Comparison of ENCODE assay signal across 13 cellular contexts in the genomic region with DNA sequence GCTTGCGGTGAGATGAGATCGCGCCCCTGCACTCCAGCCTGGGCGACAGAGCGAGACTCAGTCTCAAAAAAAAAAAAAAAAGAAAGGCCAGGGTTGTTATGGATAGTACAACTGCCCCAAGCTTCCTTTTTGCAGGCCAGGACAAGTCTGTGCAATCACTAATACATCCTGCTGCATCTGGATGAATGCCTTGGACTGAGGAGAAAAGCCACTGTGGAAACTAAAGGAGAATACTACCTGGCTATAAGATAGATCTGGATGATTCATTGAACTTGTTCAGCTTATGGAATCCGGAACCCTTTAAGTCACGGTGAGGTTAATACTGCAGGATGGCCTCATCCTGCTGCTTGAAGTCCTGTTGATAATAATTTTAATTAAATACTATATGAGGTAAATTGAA.
DNase-seq lines count a peak whose midpoint lies in the region; ATAC-seq and TF ChIP-seq lines count a peak whose summit lies in the region.
"Had no signal": no experiment of that assay in that cellular context is flagged by ENCODE, and none has a peak within 500 bp of the region (broad histone marks: within the 10 kb centered on the region; RNA-seq: fewer than 3 reads in every experiment).

No MANE protein-coding gene starts in this region.

- POLR2A ChIA-PET in PC-3 (lab: Charles Lee; ENCODE audit: unreplicated experiment) = no interaction called here

- in situ Hi-C loops in mammary epithelial cell (cut with MboI; ENCODE audit: low sequenced_read_pairs in 2 of 2) = no loop called here

- no peaks in the 10 kb centered on the region for H3K9me2 ChIP-seq in PC-3 (replicated peaks; ENCODE audit: low read length)

- intact Hi-C loops in PC-3 (cut with micrococcal nuclease) = no loop called here
- intact Hi-C loops in mammary epithelial cell (cut with micrococcal nuclease) = loop anchor here (1.0 kb wide), 1 partner anchor 27 kb away; no protein-coding TSS in a partner anchor

- TF ChIP-seq CTCF in PC-3 (conservative IDR thresholded peaks at IDR 0.05; ENCODE audit: low read depth, low read length) = no peak
- no peak for TF ChIP-seq CTCF in mammary epithelial cell (conservative IDR thresholded peaks at IDR 0.05 in 1 of 2, IDR thresholded peaks at IDR 0.05 in 1 of 2; ENCODE audit: extremely low read depth in 1 of 2, insufficient read depth in 1 of 2, low read depth in 1 of 2, low read length in 2 of 2)

- H3K27me3 ChIP-seq in PC-3 (ENCODE audit: low read length) (no peaks in the 10 kb centered on the region), mammary epithelial cell (ENCODE audit: insufficient read depth, low read length) (no peaks in the 10 kb centered on the region)
- H3K27me3 ChIP-seq: BE2C had no signal

- H4K20me1 ChIP-seq in PC-3 (ENCODE audit: low read length) (no peaks in the 10 kb centered on the region), mammary epithelial cell (ENCODE audit: insufficient read depth, low read length) (no peaks in the 10 kb centered on the region)

- no peak overlapping the region for H3K4me2 ChIP-seq in PC-3 (ENCODE audit: low read length)
- peak overlapping the region; percentile 29 for H3K4me2 ChIP-seq in mammary epithelial cell (ENCODE audit: insufficient read depth, low read depth, low read length)

- no peaks in the 10 kb centered on the region for H3K36me3 ChIP-seq in PC-3 (ENCODE audit: low read depth, low read length)
- H3K36me3 ChIP-seq in mammary epithelial cell (ENCODE audit: insufficient read depth, low read length) = no peaks in the 10 kb centered on the region
- H3K36me3 ChIP-seq: BE2C had no signal

- dilution Hi-C loops in mammary epithelial cell (cut with HindIII; ENCODE audit: low sequenced_read_pairs) = loop anchor here (5.0 kb wide), 1 partner anchor 39 kb away; no protein-coding TSS in a partner anchor

- H3K79me2 ChIP-seq in PC-3 (ENCODE audit: low read length) (no peaks in the 10 kb centered on the region), mammary epithelial cell (ENCODE audit: insufficient read depth, low read length) (no peaks in the 10 kb centered on the region)

- H3K9me3 ChIP-seq in PC-3 (ENCODE audit: low read length) = no peaks in the 10 kb centered on the region
- peaks cover 2% of the 10 kb centered on the region for H3K9me3 ChIP-seq in mammary epithelial cell (replicated peaks; ENCODE audit: insufficient read depth, low read length)
- H3K9me3 ChIP-seq: BE2C had no signal

- BruUV-seq in PC-3 (replicated peaks; lab: Mats Ljungman, UMichigan) (no TSS peak), mammary epithelial cell (replicated peaks; lab: Mats Ljungman, UMichigan) (no TSS peak)

- WGBS in mammary epithelial cell (ENCODE audit: low coverage, missing lambda C conversion rate) = 15% methylated on average over 4 of the region's 7 CpGs

- H3K27ac ChIP-seq in PC-3 (ENCODE audit: low read length) (no peak overlapping the region), mammary epithelial cell (ENCODE audit: insufficient read depth, low read depth, low read length) (peak overlapping the region; percentile 33)

- H3K4me1 ChIP-seq in PC-3 (ENCODE audit: insufficient read depth, low read length) (peaks cover 21% of the 10 kb centered on the region), mammary epithelial cell (ENCODE audit: insufficient read depth, low read length) (peaks cover 16% of the 10 kb centered on the region)
- H3K4me1 ChIP-seq: BE2C had no signal

- H3K4me3 ChIP-seq in PC-3 (ENCODE audit: low read length) (no peak overlapping the region), mammary epithelial cell (replicated peaks in 1 of 3; ENCODE audit: insufficient read depth in 1 of 3, low read depth in 2 of 3, low read length in 3 of 3) (no peak overlapping the region)

- peak; percentile 25 for DNase-seq in PC-3
- DNase-seq in mammary epithelial cell = peak; percentile 96
- no peak for DNase-seq in DMS 273 treated with DMSO at 0.1 percent for 48 hours (lab: John Stamatoyannopoulos, UW)
- DNase-seq: ACHN; BE2C; C1 segment of cervical spinal cord; CD4-positive, CD25-positive, alpha-beta regulatory T cell; CD8-positive, alpha-beta memory T cell; COR-L47; H9 had no signal

- no peaks in the 10 kb centered on the region for H3F3A ChIP-seq in PC-3 (ENCODE audit: low read length, unreplicated experiment)

- H2AFZ ChIP-seq in PC-3 (ENCODE audit: low read length) (no peak overlapping the region), mammary epithelial cell (ENCODE audit: low read depth, low read length) (peak overlapping the region; percentile 39)

- H3K9ac ChIP-seq in PC-3 (ENCODE audit: low read length) (no peak overlapping the region), mammary epithelial cell (ENCODE audit: insufficient read depth, low read length) (no peak overlapping the region)

- ATAC-seq in PC-3 (no peak), esophagus mucosa (peak; percentile 97), GM21390 (IDR thresholded peaks at IDR 0.05; ENCODE audit: unreplicated experiment) (no peak), GM18498 (IDR thresholded peaks at IDR 0.05; ENCODE audit: unreplicated experiment) (no peak)

- CTCF ChIA-PET in PC-3 (lab: Charles Lee) = no interaction called here
- CTCF ChIA-PET in mammary epithelial cell (lab: Charles Lee; ENCODE audit: low non-redundant PET) = interaction anchor here (0.5 to 0.6 kb wide), 3 partner anchors 18 to 279 kb away, joined by 3 to 6 read pairs (median 3); no protein-coding TSS in a partner anchor
